In genomic region chr19:38196948-38197656, GRCh38 we compare ENCODE assay signal across 33 cellular contexts. TPM values are rescaled to one million over a fixed set of nuclear protein-coding genes. Genes with fewer than 3 reads are reported as not detected.
"Had no signal": no experiment of that assay in that cellular context is flagged by ENCODE, and none has a peak within 500 bp of the region (broad histone marks: within the 10 kb centered on the region; RNA-seq: fewer than 3 reads in every experiment).

No MANE protein-coding gene starts in this region.

- H3K27me3 Mint-ChIP-seq: activated CD4-positive, alpha-beta memory T cell treated with anti-CD3 and anti-CD28 coated beads, Interleukin-2, amount 10 ng/mL, durations not matched to agents 7 days and 5 days; activated CD8-positive, alpha-beta memory T cell treated with anti-CD3 and anti-CD28 coated beads, Interleukin-2, amount 10 ng/mL, durations not matched to agents 7 days and 5 days; activated naive CD8-positive, alpha-beta T cell treated with anti-CD3 and anti-CD28 coated beads for 36 hours; activated T-helper 17 cell treated with anti-CD3 and anti-CD28 coated beads, Interleukin-2, amount 50 U/mL, for 72 hours had no signal

- H3K27ac Mint-ChIP-seq: activated CD4-positive, alpha-beta memory T cell treated with anti-CD3 and anti-CD28 coated beads, Interleukin-2, amount 10 ng/mL, durations not matched to agents 7 days and 5 days; activated CD8-positive, alpha-beta memory T cell treated with anti-CD3 and anti-CD28 coated beads, Interleukin-2, amount 10 ng/mL, durations not matched to agents 7 days and 5 days; activated naive CD8-positive, alpha-beta T cell treated with anti-CD3 and anti-CD28 coated beads for 36 hours; activated T-cell treated with anti-CD3 and anti-CD28 coated beads, Interleukin-2, amount 50 U/mL, for 72 hours; activated T-helper 17 cell treated with anti-CD3 and anti-CD28 coated beads, Interleukin-2, amount 50 U/mL, for 72 hours had no signal

- DNase-seq: activated CD4-positive, alpha-beta memory T cell treated with anti-CD3 and anti-CD28 coated beads, Interleukin-2, amount 10 ng/mL, durations not matched to agents 7 days and 5 days; activated CD4-positive, alpha-beta T cell treated with anti-CD3 and anti-CD28 coated beads for 1 hour; activated CD4-positive, alpha-beta T cell treated with anti-CD3 and anti-CD28 coated beads for 48 hours; activated CD4-positive, CD25-positive, alpha-beta regulatory T cell; activated CD8-positive, alpha-beta memory T cell treated with anti-CD3 and anti-CD28 coated beads for 24 hours; activated CD8-positive, alpha-beta memory T cell treated with anti-CD3 and anti-CD28 coated beads, Interleukin-2, amount 10 ng/mL, durations not matched to agents 7 days and 5 days; activated CD8-positive, alpha-beta memory T cell treated with anti-CD3 and anti-CD28 coated beads, Interleukin-2, amount 50 U/mL, for 48 hours; activated effector memory CD4-positive, alpha-beta T cell treated with anti-CD3 and anti-CD28 coated beads, Interleukin-2, amount 50 U/mL, for 16 hours; activated naive CD4-positive, alpha-beta T cell; activated naive CD4-positive, alpha-beta T cell treated with anti-CD3 and anti-CD28 coated beads, Interleukin-2, amount 50 U/mL, for 16 hours; activated naive CD8-positive, alpha-beta T cell treated with anti-CD3 and anti-CD28 coated beads for 36 hours; activated T-cell treated with anti-CD3 and anti-CD28 coated beads, Interleukin-2, amount 50 U/mL, for 72 hours; amniotic stem cell; aorta; brain microvascular endothelial cell; Karpas-422; KBM-7; NCI-H1105 treated with DMSO at 0.1 percent for 48 hours; NCI-H1436; NCI-H1694; NCI-H1930; NCI-H2081 treated with DMSO at 0.1 percent for 48 hours; NCI-H510A; NCI-H526; NCI-H748 treated with DMSO at 0.1 percent for 48 hours; NK-92 treated with Interleukin-12 subunit alpha and Interleukin-12 subunit beta, amount 100 ng/mL, for 24 hours; PC-9; SHP77; SJCRH30; T1000; WERI-Rb-1 had no signal

- ATAC-seq: activated CD8-positive, alpha-beta memory T cell treated with anti-CD3 and anti-CD28 coated beads, Interleukin-2, amount 10 ng/mL, durations not matched to agents 7 days and 5 days; activated T-cell treated with anti-CD3 and anti-CD28 coated beads, Interleukin-2, amount 50 U/mL, for 72 hours; activated T-helper 17 cell treated with anti-CD3 and anti-CD28 coated beads, Interleukin-2, amount 50 U/mL, for 72 hours had no signal

- H3K4me3 Mint-ChIP-seq: activated CD4-positive, alpha-beta memory T cell treated with anti-CD3 and anti-CD28 coated beads, Interleukin-2, amount 10 ng/mL, durations not matched to agents 7 days and 5 days; activated CD8-positive, alpha-beta memory T cell treated with anti-CD3 and anti-CD28 coated beads, Interleukin-2, amount 10 ng/mL, durations not matched to agents 7 days and 5 days; activated naive CD8-positive, alpha-beta T cell treated with anti-CD3 and anti-CD28 coated beads for 36 hours; activated T-cell treated with anti-CD3 and anti-CD28 coated beads, Interleukin-2, amount 50 U/mL, for 72 hours; activated T-helper 17 cell treated with anti-CD3 and anti-CD28 coated beads, Interleukin-2, amount 50 U/mL, for 72 hours had no signal

- H3K4me1 Mint-ChIP-seq: activated CD4-positive, alpha-beta memory T cell treated with anti-CD3 and anti-CD28 coated beads, Interleukin-2, amount 10 ng/mL, durations not matched to agents 7 days and 5 days; activated CD8-positive, alpha-beta memory T cell treated with anti-CD3 and anti-CD28 coated beads, Interleukin-2, amount 10 ng/mL, durations not matched to agents 7 days and 5 days; activated naive CD8-positive, alpha-beta T cell treated with anti-CD3 and anti-CD28 coated beads for 36 hours had no signal

- H3K9me3 Mint-ChIP-seq: activated naive CD8-positive, alpha-beta T cell treated with anti-CD3 and anti-CD28 coated beads for 36 hours; activated T-cell treated with anti-CD3 and anti-CD28 coated beads, Interleukin-2, amount 50 U/mL, for 72 hours; activated T-helper 17 cell treated with anti-CD3 and anti-CD28 coated beads, Interleukin-2, amount 50 U/mL, for 72 hours had no signal

RNA-seq across cellular contexts. Expression of gene PPP1R14A, which starts 59.1 kb away (rescaled TPM):
- total RNA-seq: activated CD4-positive, alpha-beta memory T cell treated with anti-CD3 and anti-CD28 coated beads, Interleukin-2, amount 10 ng/mL, durations not matched to agents 7 days and 5 days; activated CD8-positive, alpha-beta memory T cell treated with anti-CD3 and anti-CD28 coated beads, Interleukin-2, amount 10 ng/mL, durations not matched to agents 7 days and 5 days; activated naive CD8-positive, alpha-beta T cell treated with anti-CD3 and anti-CD28 coated beads for 36 hours; activated T-helper 17 cell treated with anti-CD3 and anti-CD28 coated beads, Interleukin-2, amount 50 U/mL, for 72 hours; MCF 10A; PC-9 had no signal
